Comparison of ENCODE assay signal across 9 cellular contexts in genomic region chr20:13302647-13303425, GRCh38.
A peak's percentile ranks its signal among the peaks of the same experiment; 100 is the strongest.
DNase-seq lines count a peak whose midpoint lies in the region; ATAC-seq, FAIRE-seq and TF ChIP-seq lines count a peak whose summit lies in the region.
"Had no signal": no experiment of that assay in that cellular context is flagged by ENCODE, and none has a peak within 500 bp of the region (broad histone marks: within the 10 kb centered on the region; RNA-seq: fewer than 3 reads in every experiment).

No MANE protein-coding gene starts in this region.

- CTCF ChIA-PET in activated CD8-positive, alpha-beta memory T cell treated with anti-CD3 and anti-CD28 coated beads, Interleukin-2, amount 10 ng/mL, durations not matched to agents 7 days and 5 days (lab: Charles Lee) = interaction anchor here (0.7 to 2.2 kb wide), 13 partner anchors 9 to 243 kb away, joined by 3 to 30 read pairs (median 3); no protein-coding TSS in a partner anchor
- CTCF ChIA-PET in activated CD4-positive, alpha-beta memory T cell treated with anti-CD3 and anti-CD28 coated beads for 36 hours (lab: Charles Lee) = interaction anchor here (0.5 to 3.1 kb wide), 27 partner anchors 8 to 428 kb away, joined by 3 to 53 read pairs (median 3); no protein-coding TSS in a partner anchor

- no peaks in the 10 kb centered on the region for H3K36me3 Mint-ChIP-seq in activated CD8-positive, alpha-beta memory T cell treated with anti-CD3 and anti-CD28 coated beads, Interleukin-2, amount 10 ng/mL, durations not matched to agents 7 days and 5 days
- H3K36me3 Mint-ChIP-seq in activated CD4-positive, alpha-beta memory T cell treated with anti-CD3 and anti-CD28 coated beads for 36 hours = peaks cover 1% of the 10 kb centered on the region

- TF ChIP-seq CTCF in retinal pigment epithelial cell (conservative IDR thresholded peaks at IDR 0.05; ENCODE audit: low read depth, low read length) = peak; percentile 80

- H3K4me3 ChIP-seq in retinal pigment epithelial cell (ENCODE audit: low read length) = no peak overlapping the region

- H3K27ac Mint-ChIP-seq in activated CD8-positive, alpha-beta memory T cell treated with anti-CD3 and anti-CD28 coated beads, Interleukin-2, amount 10 ng/mL, durations not matched to agents 7 days and 5 days = no peak overlapping the region
- H3K27ac Mint-ChIP-seq in activated CD4-positive, alpha-beta memory T cell treated with anti-CD3 and anti-CD28 coated beads for 36 hours = no peak overlapping the region
- H3K27ac Mint-ChIP-seq: effector memory CD8-positive, alpha-beta T cell had no signal

- POLR2A ChIA-PET in activated CD4-positive, alpha-beta memory T cell treated with anti-CD3 and anti-CD28 coated beads for 36 hours (lab: Charles Lee) = no interaction called here

- H3K27me3 Mint-ChIP-seq in activated CD8-positive, alpha-beta memory T cell treated with anti-CD3 and anti-CD28 coated beads, Interleukin-2, amount 10 ng/mL, durations not matched to agents 7 days and 5 days = no peaks in the 10 kb centered on the region
- H3K27me3 Mint-ChIP-seq in activated CD4-positive, alpha-beta memory T cell treated with anti-CD3 and anti-CD28 coated beads for 36 hours = no peaks in the 10 kb centered on the region
- H3K27me3 Mint-ChIP-seq: effector memory CD8-positive, alpha-beta T cell had no signal

- no peak for FAIRE-seq in GM12892 (lab: Jason Lieb, UNC)

- H3K4me3 Mint-ChIP-seq in activated CD8-positive, alpha-beta memory T cell treated with anti-CD3 and anti-CD28 coated beads, Interleukin-2, amount 10 ng/mL, durations not matched to agents 7 days and 5 days = no peak overlapping the region
- H3K4me3 Mint-ChIP-seq in activated CD4-positive, alpha-beta memory T cell treated with anti-CD3 and anti-CD28 coated beads for 36 hours = no peak overlapping the region
- H3K4me3 Mint-ChIP-seq: effector memory CD8-positive, alpha-beta T cell had no signal

- DNase-seq in activated CD8-positive, alpha-beta memory T cell treated with anti-CD3 and anti-CD28 coated beads, Interleukin-2, amount 10 ng/mL, durations not matched to agents 7 days and 5 days = peak; percentile 51
- DNase-seq in activated CD8-positive, alpha-beta memory T cell treated with anti-CD3 and anti-CD28 coated beads for 24 hours = no peak
- DNase-seq in NCI-H2029 treated with DMSO at 0.1 percent for 48 hours (lab: John Stamatoyannopoulos, UW) (peak; percentile 32), fibroblast of peridontal ligament (ENCODE audit: extremely low read depth) (peak; percentile 18), retinal pigment epithelial cell (ENCODE audit: low read depth) (no peak), GM12892 (ENCODE audit: insufficient read length) (no peak)
- peak; percentile 57 for DNase-seq in activated CD4-positive, alpha-beta memory T cell treated with anti-CD3 and anti-CD28 coated beads for 36 hours

- no peak for TF ChIP-seq POLR2A in GM12892 (IDR thresholded peaks at IDR 0.05; ENCODE audit: low read depth, low read length)

- no peaks in the 10 kb centered on the region for H3K9me3 Mint-ChIP-seq in activated CD8-positive, alpha-beta memory T cell treated with anti-CD3 and anti-CD28 coated beads, Interleukin-2, amount 10 ng/mL, durations not matched to agents 7 days and 5 days (ENCODE audit: low read depth)
- H3K9me3 Mint-ChIP-seq in activated CD4-positive, alpha-beta memory T cell treated with anti-CD3 and anti-CD28 coated beads for 36 hours = no peaks in the 10 kb centered on the region

- H3K4me1 Mint-ChIP-seq in activated CD8-positive, alpha-beta memory T cell treated with anti-CD3 and anti-CD28 coated beads, Interleukin-2, amount 10 ng/mL, durations not matched to agents 7 days and 5 days = no peaks in the 10 kb centered on the region
- H3K4me1 Mint-ChIP-seq in activated CD4-positive, alpha-beta memory T cell treated with anti-CD3 and anti-CD28 coated beads for 36 hours (ENCODE audit: low read depth) = no peaks in the 10 kb centered on the region

- ATAC-seq in activated CD8-positive, alpha-beta memory T cell treated with anti-CD3 and anti-CD28 coated beads, Interleukin-2, amount 10 ng/mL, durations not matched to agents 7 days and 5 days = peak; percentile 69
- ATAC-seq in HG02759 (IDR thresholded peaks at IDR 0.05; ENCODE audit: unreplicated experiment) = peak; percentile 94
- ATAC-seq: effector memory CD8-positive, alpha-beta T cell had no signal

- intact Hi-C loops in activated CD4-positive, alpha-beta memory T cell treated with anti-CD3 and anti-CD28 coated beads for 36 hours (cut with micrococcal nuclease) = loop anchor here (1.0 kb wide), 1 partner anchor 184 kb away; no protein-coding TSS in a partner anchor

Comparison
In these comparisons a context has a peak if more than half of its experiments do, and no peak if none do; other contexts are left out.
1. DNase-seq: peak in activated CD8-positive, alpha-beta memory T cell treated with anti-CD3 and anti-CD28 coated beads, Interleukin-2, amount 10 ng/mL, durations not matched to agents 7 days and 5 days (single experiment), NCI-H2029 treated with DMSO at 0.1 percent for 48 hours (single experiment), activated CD4-positive, alpha-beta memory T cell treated with anti-CD3 and anti-CD28 coated beads for 36 hours (single experiment) and fibroblast of peridontal ligament (single experiment); none in activated CD8-positive, alpha-beta memory T cell treated with anti-CD3 and anti-CD28 coated beads for 24 hours (single experiment), retinal pigment epithelial cell (single experiment) and GM12892 (single experiment).